In genomic region chr7:157297071-157297638, GRCh38 we compare ENCODE assay signal across 21 cellular contexts.
"Had no signal": no experiment of that assay in that cellular context is flagged by ENCODE, and none has a peak within 500 bp of the region (broad histone marks: within the 10 kb centered on the region; RNA-seq: fewer than 3 reads in every experiment).

No MANE protein-coding gene starts in this region.

- H3K36me3 ChIP-seq: ascending aorta, gastroesophageal sphincter, heart left ventricle, left ventricle myocardium inferior, ovary, thoracic aorta, upper lobe of right lung had no signal

- H3K27me3 ChIP-seq: ascending aorta, heart left ventricle, ovary, upper lobe of right lung had no signal

- ATAC-seq: esophagus mucosa, gastroesophageal sphincter, heart left ventricle, psoas muscle, right cardiac atrium, upper lobe of right lung had no signal

- DNase-seq: activated CD4-positive, alpha-beta T cell treated with anti-CD3 and anti-CD28 coated beads, Interleukin-2, amount 50 U/mL, for 4 hours; activated effector memory CD4-positive, alpha-beta T cell treated with Interleukin-2 at 50 U/mL for 16 hours; activated naive CD4-positive, alpha-beta T cell treated with anti-CD3 and anti-CD28 coated beads, Interleukin-2, amount 50 U/mL, for 16 hours; cerebellar nuclear complex; cortex of kidney; effector CD4-positive, alpha-beta T cell; heart left ventricle; left ventricle myocardium inferior; ovary; psoas muscle; right cardiac atrium; stimulated activated CD4-positive, alpha-beta T cell treated with anti-CD3 and anti-CD28 coated beads, Interleukin-15, amount 100 ng/mL, for 24 hours; stimulated activated CD4-positive, alpha-beta T cell treated with anti-CD3 and anti-CD28 coated beads, Interleukin-2, amount 100 ng/mL, for 48 hours; upper lobe of right lung had no signal

- H3K4me3 ChIP-seq: ascending aorta, gastroesophageal sphincter, heart left ventricle, left ventricle myocardium inferior, ovary, psoas muscle, skin epidermis, thoracic aorta, upper lobe of right lung had no signal

- H3K4me1 ChIP-seq: ascending aorta, gastroesophageal sphincter, left ventricle myocardium inferior, psoas muscle had no signal

- H3K4me3 Mint-ChIP-seq: neural crest cell had no signal

- H3K9me3 ChIP-seq: ascending aorta, gastroesophageal sphincter, heart left ventricle, left ventricle myocardium inferior, ovary, psoas muscle, thoracic aorta, upper lobe of right lung had no signal

- FAIRE-seq: bronchial epithelial cell had no signal

- H3K27ac ChIP-seq: ascending aorta, gastroesophageal sphincter, heart left ventricle, left ventricle myocardium inferior, ovary, psoas muscle, skin epidermis, thoracic aorta, upper lobe of right lung had no signal
